ENCODE assay signal across 26 cellular contexts in genomic region chr11:45828996-45829395, GRCh38.
"Had no signal": no experiment of that assay in that cellular context is flagged by ENCODE, and none has a peak within 500 bp of the region (broad histone marks: within the 10 kb centered on the region; RNA-seq: fewer than 3 reads in every experiment).

No MANE protein-coding gene starts in this region.

- H3K4me3 ChIP-seq: coronary artery, dorsolateral prefrontal cortex had no signal

- H3K27me3 ChIP-seq: dorsolateral prefrontal cortex had no signal

- H3K27ac Mint-ChIP-seq: activated CD4-positive, alpha-beta memory T cell treated with anti-CD3 and anti-CD28 coated beads for 36 hours; activated CD4-positive, alpha-beta T cell treated with anti-CD3 and anti-CD28 coated beads for 36 hours; activated CD4-positive, alpha-beta T cell treated with anti-CD3 and anti-CD28 coated beads, Interleukin-2, amount 10 ng/mL, durations not matched to agents 24 days and 14 days; activated CD8-positive, alpha-beta memory T cell treated with anti-CD3 and anti-CD28 coated beads, Interleukin-2, amount 10 ng/mL, durations not matched to agents 7 days and 5 days; activated CD8-positive, alpha-beta T cell treated with anti-CD3 and anti-CD28 coated beads, Interleukin-2, amount 10 ng/mL, durations not matched to agents 7 days and 5 days; activated naive CD4-positive, alpha-beta T cell treated with anti-CD3 and anti-CD28 coated beads, Interleukin-2, amount 10 ng/mL, durations not matched to agents 7 days and 5 days; activated naive CD4-positive, alpha-beta T cell treated with anti-CD3 and anti-CD28 coated beads, Interleukin-2, amount 50 U/mL, for 72 hours; activated naive CD8-positive, alpha-beta T cell treated with anti-CD3 and anti-CD28 coated beads, Interleukin-2, amount 10 ng/mL, durations not matched to agents 7 days and 5 days; dendritic cell treated with granulocyte-macrophage colony-stimulating factor and Interleukin-4, amounts not matched to agents 40 ng/mL and 50 ng/mL, for 4 days; effector memory CD8-positive, alpha-beta T cell had no signal

- H3K9me3 Mint-ChIP-seq: activated CD4-positive, alpha-beta memory T cell treated with anti-CD3 and anti-CD28 coated beads for 36 hours; activated CD4-positive, alpha-beta T cell treated with anti-CD3 and anti-CD28 coated beads, Interleukin-2, amount 10 ng/mL, durations not matched to agents 24 days and 14 days; activated naive CD4-positive, alpha-beta T cell treated with anti-CD3 and anti-CD28 coated beads, Interleukin-2, amount 10 ng/mL, durations not matched to agents 7 days and 5 days; activated naive CD4-positive, alpha-beta T cell treated with anti-CD3 and anti-CD28 coated beads, Interleukin-2, amount 50 U/mL, for 72 hours; activated naive CD8-positive, alpha-beta T cell treated with anti-CD3 and anti-CD28 coated beads, Interleukin-2, amount 10 ng/mL, durations not matched to agents 7 days and 5 days; central memory CD8-positive, alpha-beta T cell; dendritic cell treated with granulocyte-macrophage colony-stimulating factor and Interleukin-4, amounts not matched to agents 40 ng/mL and 50 ng/mL, for 4 days; effector memory CD8-positive, alpha-beta T cell had no signal

- H3K36me3 Mint-ChIP-seq: activated CD4-positive, alpha-beta memory T cell treated with anti-CD3 and anti-CD28 coated beads for 36 hours; activated CD8-positive, alpha-beta memory T cell treated with anti-CD3 and anti-CD28 coated beads, Interleukin-2, amount 10 ng/mL, durations not matched to agents 7 days and 5 days; activated naive CD4-positive, alpha-beta T cell treated with anti-CD3 and anti-CD28 coated beads, Interleukin-2, amount 10 ng/mL, durations not matched to agents 7 days and 5 days; activated naive CD4-positive, alpha-beta T cell treated with anti-CD3 and anti-CD28 coated beads, Interleukin-2, amount 50 U/mL, for 72 hours had no signal

- H3K4me3 Mint-ChIP-seq: activated CD4-positive, alpha-beta memory T cell treated with anti-CD3 and anti-CD28 coated beads for 36 hours; activated CD4-positive, alpha-beta T cell treated with anti-CD3 and anti-CD28 coated beads for 36 hours; activated CD4-positive, alpha-beta T cell treated with anti-CD3 and anti-CD28 coated beads, Interleukin-2, amount 10 ng/mL, durations not matched to agents 24 days and 14 days; activated CD8-positive, alpha-beta memory T cell treated with anti-CD3 and anti-CD28 coated beads, Interleukin-2, amount 10 ng/mL, durations not matched to agents 7 days and 5 days; activated CD8-positive, alpha-beta T cell treated with anti-CD3 and anti-CD28 coated beads, Interleukin-2, amount 10 ng/mL, durations not matched to agents 7 days and 5 days; activated naive CD4-positive, alpha-beta T cell treated with anti-CD3 and anti-CD28 coated beads, Interleukin-2, amount 10 ng/mL, durations not matched to agents 7 days and 5 days; activated naive CD8-positive, alpha-beta T cell treated with anti-CD3 and anti-CD28 coated beads, Interleukin-2, amount 10 ng/mL, durations not matched to agents 7 days and 5 days; central memory CD8-positive, alpha-beta T cell; dendritic cell treated with granulocyte-macrophage colony-stimulating factor and Interleukin-4, amounts not matched to agents 40 ng/mL and 50 ng/mL, for 4 days; effector memory CD8-positive, alpha-beta T cell had no signal

- H3K36me3 ChIP-seq: brain microvascular endothelial cell had no signal

- ATAC-seq: activated CD4-positive, alpha-beta T cell treated with anti-CD3 and anti-CD28 coated beads for 36 hours; activated CD8-positive, alpha-beta memory T cell treated with anti-CD3 and anti-CD28 coated beads, Interleukin-2, amount 10 ng/mL, durations not matched to agents 7 days and 5 days; activated CD8-positive, alpha-beta T cell treated with anti-CD3 and anti-CD28 coated beads, Interleukin-2, amount 10 ng/mL, durations not matched to agents 7 days and 5 days; activated naive CD4-positive, alpha-beta T cell treated with anti-CD3 and anti-CD28 coated beads, Interleukin-2, amount 50 U/mL, for 72 hours; effector memory CD8-positive, alpha-beta T cell; esophagus mucosa had no signal

- DNase-seq: activated CD4-positive, alpha-beta memory T cell treated with anti-CD3 and anti-CD28 coated beads for 36 hours; activated CD4-positive, alpha-beta T cell treated with anti-CD3 and anti-CD28 coated beads for 36 hours; activated CD4-positive, alpha-beta T cell treated with anti-CD3 and anti-CD28 coated beads, Interleukin-2, amount 10 ng/mL, durations not matched to agents 24 days and 14 days; activated CD4-positive, CD25-positive, alpha-beta regulatory T cell; activated CD4-positive, CD25-positive, alpha-beta regulatory T cell treated with anti-CD3 and anti-CD28 coated beads, Interleukin-2, amount 50 U/mL, for 72 hours; activated CD8-positive, alpha-beta memory T cell treated with anti-CD3 and anti-CD28 coated beads, Interleukin-2, amount 10 ng/mL, durations not matched to agents 7 days and 5 days; activated CD8-positive, alpha-beta memory T cell treated with anti-CD3 and anti-CD28 coated beads, Interleukin-2, amount 50 U/mL, for 4 hours; activated CD8-positive, alpha-beta T cell treated with anti-CD3 and anti-CD28 coated beads, Interleukin-2, amount 10 ng/mL, durations not matched to agents 7 days and 5 days; activated gamma-delta T cell; activated naive CD4-positive, alpha-beta T cell; activated naive CD4-positive, alpha-beta T cell treated with anti-CD3 and anti-CD28 coated beads, Interleukin-2, amount 10 ng/mL, durations not matched to agents 7 days and 5 days; activated naive CD8-positive, alpha-beta T cell treated with anti-CD3 and anti-CD28 coated beads, Interleukin-2, amount 10 ng/mL, durations not matched to agents 7 days and 5 days; activated T-cell treated with anti-CD3 and anti-CD28 coated beads, Interleukin-2, amount 50 U/mL, for 1 hour; activated T-cell treated with anti-CD3 and anti-CD28 coated beads, Interleukin-2, amount 50 U/mL, for 48 hours; amniotic stem cell; anterior cingulate cortex; brain microvascular endothelial cell; dorsolateral prefrontal cortex; effector memory CD8-positive, alpha-beta T cell; foreskin fibroblast; T-helper 2 cell had no signal

- H3K27ac ChIP-seq: brain microvascular endothelial cell, coronary artery had no signal
